20 cellular contexts compared by ENCODE assay signal in genomic region chr12:4152145-4152795, GRCh38.
DNase-seq lines count a peak whose midpoint lies in the region; ATAC-seq, FAIRE-seq and TF ChIP-seq lines count a peak whose summit lies in the region.
"Had no signal": no experiment of that assay in that cellular context is flagged by ENCODE, and none has a peak within 500 bp of the region (broad histone marks: within the 10 kb centered on the region; RNA-seq: fewer than 3 reads in every experiment).

No MANE protein-coding gene starts in this region.

- H3K4me3 ChIP-seq in K562 = no peak overlapping the region
- H3K4me3 ChIP-seq: lower lobe of right lung, prostate gland had no signal

- H3K4me1 Mint-ChIP-seq in activated T-cell treated with anti-CD3 and anti-CD28 coated beads, Interleukin-2, amount 50 U/mL, for 72 hours (ENCODE audit: low read depth) = peaks cover 99% of the 10 kb centered on the region
- H3K4me1 Mint-ChIP-seq in stimulated activated naive B cell treated with anti-CD40 and anti-IgM and Interleukin-4, amounts not matched to agents 10 μg/mL and 1 μg/mL and 100 μg/mL, for 72 hours = peaks cover 72 to 93% of the 10 kb centered on the region in 2 donors

- H3K27me3 ChIP-seq in K562 (ENCODE audit: control insufficient read depth in 2 of 2, insufficient read depth in 2 of 2, low read length in 2 of 2) = no peaks in the 10 kb centered on the region
- H3K27me3 ChIP-seq: brain microvascular endothelial cell had no signal

- no peaks in the 10 kb centered on the region for H3K36me3 ChIP-seq in K562 (ENCODE audit: control insufficient read depth, insufficient read depth, low read length)
- H3K36me3 ChIP-seq: brain microvascular endothelial cell, lower lobe of right lung, prostate gland had no signal

- H3K27me3 Mint-ChIP-seq in activated T-cell treated with anti-CD3 and anti-CD28 coated beads, Interleukin-2, amount 50 U/mL, for 72 hours (ENCODE audit: low read depth) = no peaks in the 10 kb centered on the region
- no peaks in the 10 kb centered on the region for H3K27me3 Mint-ChIP-seq in stimulated activated naive B cell treated with anti-CD40 and anti-IgM and Interleukin-4, amounts not matched to agents 10 μg/mL and 1 μg/mL and 100 μg/mL, for 72 hours

- peaks cover 7 to 8% of the 10 kb centered on the region in 2 donors for H3K36me3 Mint-ChIP-seq in activated T-cell treated with anti-CD3 and anti-CD28 coated beads, Interleukin-2, amount 50 U/mL, for 72 hours (ENCODE audit: insufficient read depth in 2 of 2)
- peaks cover 7% of the 10 kb centered on the region in 2 donors for H3K36me3 Mint-ChIP-seq in stimulated activated naive B cell treated with anti-CD40 and anti-IgM and Interleukin-4, amounts not matched to agents 10 μg/mL and 1 μg/mL and 100 μg/mL, for 72 hours

- FAIRE-seq in K562 (lab: Jason Lieb, UNC) = peak; percentile 44

- H4K20me1 ChIP-seq in K562 (replicated peaks; ENCODE audit: control insufficient read depth, insufficient read depth, low read length) = no peaks in the 10 kb centered on the region

- H3K79me2 ChIP-seq in K562 (ENCODE audit: control insufficient read depth, insufficient read depth, low read length) = no peaks in the 10 kb centered on the region

- peaks cover 6% of the 10 kb centered on the region in 2 donors for H3K9me3 Mint-ChIP-seq in activated T-cell treated with anti-CD3 and anti-CD28 coated beads, Interleukin-2, amount 50 U/mL, for 72 hours
- H3K9me3 Mint-ChIP-seq in stimulated activated naive B cell treated with anti-CD40 and anti-IgM and Interleukin-4, amounts not matched to agents 10 μg/mL and 1 μg/mL and 100 μg/mL, for 72 hours = peaks cover 4 to 6% of the 10 kb centered on the region in 2 donors

- TF ChIP-seq EP300 in K562 (IDR thresholded peaks at IDR 0.05; ENCODE audit: low read length) = no peak

- 53% methylated on average over 7 of the region's 7 CpGs for WGBS in K562 (ENCODE audit: insufficient coverage, low coverage, missing lambda C conversion rate)

- peak overlapping the region; percentile 86 for H2AFZ ChIP-seq in K562 (ENCODE audit: low read depth, low read length)

- CTCF ChIA-PET in K562 (lab: Yijun Ruan, JAX; ENCODE audit: low intra/inter-chr PET ratio) = no interaction called here

- 0 out of 4 replicates have a peak overlapping the region, but pooled peaks of 1 of the 2 experiments have one; percentile 49 for H3K9ac ChIP-seq in K562 (ENCODE audit: insufficient read depth in 1 of 2, low read depth in 2 of 2, low read length in 2 of 2)

- intact Hi-C loops in K562 (cut with micrococcal nuclease) = loop anchor here (2.0 kb wide), 1 partner anchor 125 kb away; no protein-coding TSS in a partner anchor
- intact Hi-C loops in sciatic nerve (cut with DNase I) = no loop called here

- peak in 1 of 2 donors; percentile 1 for DNase-seq in activated T-cell treated with anti-CD3 and anti-CD28 coated beads, Interleukin-2, amount 50 U/mL, for 72 hours
- DNase-seq in activated T-cell treated with anti-CD3 and anti-CD28 coated beads, Interleukin-2, amount 50 U/mL, for 1 hour = no peak
- DNase-seq in OCI-M1 (lab: John Stamatoyannopoulos, UW) = peak; percentile 6
- no peak for DNase-seq in K562 (ENCODE audit: extremely low read depth in 1 of 4, low spot score in 3 of 4)
- no peak for DNase-seq in stimulated activated naive B cell treated with anti-CD40 and anti-IgM and Interleukin-4, amounts not matched to agents 10 μg/mL and 1 μg/mL and 100 μg/mL, for 72 hours
- no peak for DNase-seq in sciatic nerve (ENCODE audit: low spot score)
- DNase-seq: activated CD4-positive, alpha-beta T cell treated with anti-CD3 and anti-CD28 coated beads for 4 hours; activated gamma-delta T cell; brain microvascular endothelial cell; glutamatergic neuron; HCEC 1CT; lower lobe of right lung; NCI-H1930; SHP77 treated with DMSO at 0.1 percent for 48 hours; T-helper 9 cell had no signal

- peak overlapping the region; percentile 64 to 72 for H3K4me3 Mint-ChIP-seq in activated T-cell treated with anti-CD3 and anti-CD28 coated beads, Interleukin-2, amount 50 U/mL, for 72 hours
- peak overlapping the region; percentile 41 to 64 for H3K4me3 Mint-ChIP-seq in stimulated activated naive B cell treated with anti-CD40 and anti-IgM and Interleukin-4, amounts not matched to agents 10 μg/mL and 1 μg/mL and 100 μg/mL, for 72 hours
- H3K4me3 Mint-ChIP-seq: nephron had no signal

- peak; percentile 26 to 38 for ATAC-seq in activated T-cell treated with anti-CD3 and anti-CD28 coated beads, Interleukin-2, amount 50 U/mL, for 72 hours (replicated peaks in 1 of 2)
- ATAC-seq in K562 = no peak
- ATAC-seq in stimulated activated naive B cell treated with anti-CD40 and anti-IgM and Interleukin-4, amounts not matched to agents 10 μg/mL and 1 μg/mL and 100 μg/mL, for 72 hours (replicated peaks) = peak in 1 of 2 donors; percentile 11
- no peak for ATAC-seq in HG03045 (IDR thresholded peaks at IDR 0.05; ENCODE audit: unreplicated experiment)
- no peak for ATAC-seq in SK-N-SH treated with all-trans-retinoic acid at 6 μM for 48 hours
- no peak for ATAC-seq in sciatic nerve
- ATAC-seq: esophagus mucosa, lower lobe of right lung had no signal

- peak overlapping the region; percentile 43; the same call in 1 of the 2 replicates for H3K4me2 ChIP-seq in K562 (ENCODE audit: insufficient read depth, low read length)

- H3K27ac Mint-ChIP-seq in activated T-cell treated with anti-CD3 and anti-CD28 coated beads, Interleukin-2, amount 50 U/mL, for 72 hours = peak overlapping the region; percentile 87
- H3K27ac Mint-ChIP-seq in stimulated activated naive B cell treated with anti-CD40 and anti-IgM and Interleukin-4, amounts not matched to agents 10 μg/mL and 1 μg/mL and 100 μg/mL, for 72 hours = peak overlapping the region; percentile 96

- no peaks in the 10 kb centered on the region for H3K9me3 ChIP-seq in K562 (replicated peaks; ENCODE audit: control insufficient read depth, insufficient read depth, low read depth, low read length)
- H3K9me3 ChIP-seq: lower lobe of right lung, prostate gland had no signal

- peak overlapping the region; percentile 82 for H3K27ac ChIP-seq in K562 (ENCODE audit: extremely low read depth, low read depth, low read length)
- H3K27ac ChIP-seq: brain microvascular endothelial cell, lower lobe of right lung, prostate gland had no signal

- peaks cover 13 to 25% of the 10 kb centered on the region in 2 experiments; a peak in 3 of 5 replicates for H3K4me1 ChIP-seq in K562 (replicated peaks in 1 of 2; ENCODE audit: control insufficient read depth in 2 of 2, insufficient read depth in 2 of 2, low read length in 2 of 2)
- H3K4me1 ChIP-seq: prostate gland had no signal

- POLR2A ChIA-PET in K562 (lab: Yijun Ruan, JAX) = interaction anchor here (1.2 kb wide), 1 partner anchor 124 kb away, joined by 3 read pairs; no protein-coding TSS in a partner anchor

- TF ChIP-seq RAD21 in K562 (CRISPR knock-in tag; conservative IDR thresholded peaks at IDR 0.05 in 1 of 2, IDR thresholded peaks at IDR 0.05 in 1 of 2) = no peak

- H3K9me1 ChIP-seq in K562 (ENCODE audit: control insufficient read depth, insufficient read depth, low read length) = no peaks in the 10 kb centered on the region

- BruUV-seq in K562 (replicated peaks; lab: Mats Ljungman, UMichigan) = no TSS peak

- TF ChIP-seq CTCF in K562 (IDR thresholded peaks at IDR 0.05 in 2 of 3, conservative IDR thresholded peaks at IDR 0.05 in 1 of 3; ENCODE audit: insufficient read depth in 2 of 3, low read depth in 1 of 3, low read length in 3 of 3) = no peak

- TF ChIP-seq POLR2A in K562 (conservative IDR thresholded peaks at IDR 0.05) = no peak

- in situ Hi-C loops in K562 (cut with MboI) = no loop called here

TF ChIP-seq in K562, 482 proteins besides CTCF, POLR2A, EP300 and RAD21 (continues in another document):
- no peak for TF ChIP-seq CHD2 (IDR thresholded peaks at IDR 0.05; ENCODE audit: low read depth, low read length)
- no peak for TF ChIP-seq TCF7L2 (IDR thresholded peaks at IDR 0.05; ENCODE audit: low read depth, low read length)
- TF ChIP-seq TOE1 (IDR thresholded peaks at IDR 0.05; ENCODE audit: borderline replicate concordance) = no peak
- no peak for TF ChIP-seq TOE1 (CRISPR knock-in tag; IDR thresholded peaks at IDR 0.05; ENCODE audit: borderline replicate concordance, low read depth)
- no peak for TF ChIP-seq ZNF140 (CRISPR knock-in tag; IDR thresholded peaks at IDR 0.05)
- TF ChIP-seq BRCA1 (IDR thresholded peaks at IDR 0.05) = no peak
- no peak for TF ChIP-seq BRCA1 (CRISPR knock-in tag; IDR thresholded peaks at IDR 0.05)
- 0 out of 2 replicates have a peak, but pooled peaks have one; percentile 25 for TF ChIP-seq DMBX1 (CRISPR knock-in tag; IDR thresholded peaks at IDR 0.05; ENCODE audit: borderline replicate concordance)
- no peak for TF ChIP-seq ERF (CRISPR knock-in tag; IDR thresholded peaks at IDR 0.05)
- TF ChIP-seq ZNF12 (CRISPR knock-in tag; IDR thresholded peaks at IDR 0.05) = no peak
- no peak for TF ChIP-seq POU5F1 (IDR thresholded peaks at IDR 0.05; ENCODE audit: borderline replicate concordance, low read depth, low read length, partially characterized antibody)
- TF ChIP-seq HDAC8 (tag; IDR thresholded peaks at IDR 0.05) = no peak

TF ChIP-seq in SK-N-SH treated with all-trans-retinoic acid at 6 μM for 48 hours, 23 proteins besides CTCF, POLR2A, EP300 and RAD21 (continues in another document):
- TF ChIP-seq PATZ1 (CRISPR knock-in tag; IDR thresholded peaks at IDR 0.05; ENCODE audit: borderline replicate concordance) = no peak

Comparison
In these comparisons a context has a peak if more than half of its experiments do, and no peak if none do; other contexts are left out.
1. ATAC-seq: peak in activated T-cell treated with anti-CD3 and anti-CD28 coated beads, Interleukin-2, amount 50 U/mL, for 72 hours (2 of 2); none in K562 (single experiment), HG03045 (single experiment), SK-N-SH treated with all-trans-retinoic acid at 6 μM for 48 hours (single experiment) and sciatic nerve (single experiment).